ENCODE assay signal across 24 cellular contexts in the genomic region with DNA sequence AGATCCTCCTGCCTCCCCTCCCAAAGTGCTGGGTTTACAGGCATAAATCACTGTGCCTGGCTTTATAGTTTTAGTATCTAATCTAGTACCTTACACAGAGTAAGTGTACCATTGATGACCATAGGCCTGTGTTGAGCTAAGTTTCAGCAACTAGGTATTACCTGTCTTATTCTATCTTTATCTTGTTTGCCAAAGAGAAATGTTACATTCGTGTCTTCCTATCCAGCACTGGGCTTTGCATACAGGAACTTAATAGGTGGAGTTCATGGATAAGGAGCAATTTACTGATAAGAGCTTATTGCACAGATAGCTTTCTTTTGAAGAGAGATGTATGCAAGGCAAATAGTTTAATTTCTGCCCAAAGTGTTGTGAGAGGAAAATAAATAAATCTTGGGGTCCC. TPM values are rescaled to one million over a fixed set of nuclear protein-coding genes. Genes with fewer than 3 reads are reported as not detected.
"Had no signal": no experiment of that assay in that cellular context is flagged by ENCODE, and none has a peak within 500 bp of the region (broad histone marks: within the 10 kb centered on the region; RNA-seq: fewer than 3 reads in every experiment).

No MANE protein-coding gene starts in this region.

- H3K4me1 ChIP-seq: SJSA1 had no signal

- H3K36me3 ChIP-seq: SJSA1 had no signal

- DNase-seq: KBM-7, MV-4-11, NCI-H1048, NCI-H1105, NCI-H1417, NCI-H1436 treated with DMSO at 0.1 percent for 48 hours, NCI-H1694, NCI-H187 treated with DMSO at 0.1 percent for 48 hours, NCI-H2081, NCI-H2107, NCI-H2227 treated with DMSO at 0.1 percent for 48 hours, NCI-H524 treated with DMSO at 0.1 percent for 48 hours, NCI-H69, NCI-H774, Right ventricle myocardium superior, SIG-M5 had no signal

- H3K27me3 ChIP-seq: SJSA1 had no signal

- FAIRE-seq: HTR-8/SVneo, RCC 7860 had no signal

- H3K9me3 ChIP-seq: SJSA1 had no signal

- H3K4me3 ChIP-seq: SJSA1, SK-N-MC had no signal

- H3K27ac ChIP-seq: HL-60, SJSA1, SK-N-MC had no signal

RNA-seq across cellular contexts. Expression of gene TXNDC8, which starts 30.5 kb away (rescaled TPM):
- total RNA-seq: LHCN-M2, MCF 10A, NCI-H460, Right ventricle myocardium superior, SJSA1 had no signal
